ENCODE assay signal across 16 cellular contexts in genomic region chrX:24563291-24564010, GRCh38.
DNase-seq lines count a peak whose midpoint lies in the region; ATAC-seq lines count a peak whose summit lies in the region.
"Had no signal": no experiment of that assay in that cellular context is flagged by ENCODE, and none has a peak within 500 bp of the region (broad histone marks: within the 10 kb centered on the region; RNA-seq: fewer than 3 reads in every experiment).

No MANE protein-coding gene starts in this region.

- peak overlapping the region; percentile 67 for H3K27ac Mint-ChIP-seq in activated naive CD8-positive, alpha-beta T cell treated with anti-CD3 and anti-CD28 coated beads, Interleukin-2, amount 10 ng/mL, durations not matched to agents 7 days and 5 days
- H3K27ac Mint-ChIP-seq in activated naive CD8-positive, alpha-beta T cell treated with anti-CD3 and anti-CD28 coated beads for 36 hours, result no peak overlapping the region

- no peak overlapping the region for H3K4me3 Mint-ChIP-seq in activated naive CD8-positive, alpha-beta T cell treated with anti-CD3 and anti-CD28 coated beads, Interleukin-2, amount 10 ng/mL, durations not matched to agents 7 days and 5 days
- H3K4me3 Mint-ChIP-seq in activated naive CD8-positive, alpha-beta T cell treated with anti-CD3 and anti-CD28 coated beads for 36 hours, result no peak overlapping the region

- no peaks in the 10 kb centered on the region for H3K36me3 Mint-ChIP-seq in activated naive CD8-positive, alpha-beta T cell treated with anti-CD3 and anti-CD28 coated beads, Interleukin-2, amount 10 ng/mL, durations not matched to agents 7 days and 5 days
- no peaks in the 10 kb centered on the region for H3K36me3 Mint-ChIP-seq in activated naive CD8-positive, alpha-beta T cell treated with anti-CD3 and anti-CD28 coated beads for 36 hours

- no peak for DNase-seq in activated naive CD8-positive, alpha-beta T cell treated with anti-CD3 and anti-CD28 coated beads, Interleukin-2, amount 10 ng/mL, durations not matched to agents 7 days and 5 days
- no peak for DNase-seq in activated naive CD8-positive, alpha-beta T cell treated with anti-CD3 and anti-CD28 coated beads for 36 hours
- DNase-seq in NCI-H82 treated with DMSO at 0.1 percent for 48 hours (lab: John Stamatoyannopoulos, UW; ENCODE audit: unreplicated experiment) (peak; percentile 92), NCI-H1105 (lab: John Stamatoyannopoulos, UW) (no peak), AG08395 (ENCODE audit: low spot score) (no peak), NCI-H748 treated with DMSO at 0.1 percent for 48 hours (lab: John Stamatoyannopoulos, UW) (no peak)
- DNase-seq: DMS79, NCI-H146, OCI-M1 had no signal

- no peaks in the 10 kb centered on the region for H3K4me1 Mint-ChIP-seq in activated naive CD8-positive, alpha-beta T cell treated with anti-CD3 and anti-CD28 coated beads, Interleukin-2, amount 10 ng/mL, durations not matched to agents 7 days and 5 days
- no peaks in the 10 kb centered on the region for H3K4me1 Mint-ChIP-seq in activated naive CD8-positive, alpha-beta T cell treated with anti-CD3 and anti-CD28 coated beads for 36 hours

- H3K27me3 Mint-ChIP-seq in activated naive CD8-positive, alpha-beta T cell treated with anti-CD3 and anti-CD28 coated beads, Interleukin-2, amount 10 ng/mL, durations not matched to agents 7 days and 5 days, result peaks cover 4% of the 10 kb centered on the region
- H3K27me3 Mint-ChIP-seq in activated naive CD8-positive, alpha-beta T cell treated with anti-CD3 and anti-CD28 coated beads for 36 hours, result no peaks in the 10 kb centered on the region

- H3K27ac ChIP-seq in layer of hippocampus (ENCODE audit: low read depth, low read length), result peak overlapping the region; percentile 68
- H3K27ac ChIP-seq: 22Rv1, C4-2B, RWPE1, SJCRH30 had no signal

- H3K9me3 Mint-ChIP-seq in activated naive CD8-positive, alpha-beta T cell treated with anti-CD3 and anti-CD28 coated beads, Interleukin-2, amount 10 ng/mL, durations not matched to agents 7 days and 5 days, result no peaks in the 10 kb centered on the region
- H3K9me3 Mint-ChIP-seq in activated naive CD8-positive, alpha-beta T cell treated with anti-CD3 and anti-CD28 coated beads for 36 hours, result no peaks in the 10 kb centered on the region

- no peak for ATAC-seq in activated naive CD8-positive, alpha-beta T cell treated with anti-CD3 and anti-CD28 coated beads, Interleukin-2, amount 10 ng/mL, durations not matched to agents 7 days and 5 days (ENCODE audit: low read depth)
- ATAC-seq in HG02798 (IDR thresholded peaks at IDR 0.05; ENCODE audit: poor library complexity, unreplicated experiment), result no peak
- ATAC-seq: GM12878 had no signal

- H3K27me3 ChIP-seq in layer of hippocampus (ENCODE audit: control insufficient read depth, insufficient read depth, low read length), result no peaks in the 10 kb centered on the region
- H3K27me3 ChIP-seq: SJCRH30 had no signal

- POLR2A ChIA-PET in activated naive CD8-positive, alpha-beta T cell treated with anti-CD3 and anti-CD28 coated beads, Interleukin-2, amount 10 ng/mL, durations not matched to agents 7 days and 5 days (lab: Charles Lee), result no interaction called here
